ENCODE assay signal across 1 cellular context in the genomic region with DNA sequence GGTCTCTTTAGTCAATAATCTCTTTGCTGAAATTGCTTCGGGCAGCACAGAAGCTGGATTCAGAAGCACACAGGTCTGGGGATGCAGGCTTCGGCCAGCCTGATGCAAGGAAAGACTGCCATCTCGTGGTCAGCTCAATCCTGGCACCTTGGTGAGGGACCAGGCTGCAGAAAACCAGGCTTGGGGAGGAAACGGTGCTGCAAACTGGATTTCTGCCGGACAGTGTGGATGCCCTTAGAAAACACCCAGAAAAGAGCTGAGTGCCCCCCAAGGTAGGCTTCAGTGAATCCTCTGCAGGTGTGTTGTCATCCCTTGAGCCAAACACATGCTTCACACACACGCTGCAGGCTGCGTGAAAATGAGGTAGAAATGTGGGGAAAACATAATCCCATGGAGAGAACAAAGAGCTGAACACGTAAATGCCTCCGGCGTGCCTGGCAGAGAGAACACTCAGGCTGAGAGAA.
TF ChIP-seq lines count a peak whose summit lies in the region.

No MANE protein-coding gene starts in this region.

TF ChIP-seq in HepG2, 621 proteins besides CTCF, POLR2A, EP300 and RAD21 (continued from another document):
- TF ChIP-seq HBP1 (CRISPR knock-in tag; IDR thresholded peaks at IDR 0.05; ENCODE audit: low read depth) = no peak
- no peak for TF ChIP-seq ZNF761 (CRISPR knock-in tag; conservative IDR thresholded peaks at IDR 0.05)
- peak; percentile 17 for TF ChIP-seq TEAD3 (CRISPR knock-in tag; optimal IDR thresholded peaks at IDR 0.05; ENCODE audit: borderline replicate concordance)
- TF ChIP-seq KMT2A (CRISPR knock-in tag; IDR thresholded peaks at IDR 0.05) = no peak
- no peak for TF ChIP-seq ZNF224 (CRISPR knock-in tag; IDR thresholded peaks at IDR 0.05)
- TF ChIP-seq, protein P1, sequence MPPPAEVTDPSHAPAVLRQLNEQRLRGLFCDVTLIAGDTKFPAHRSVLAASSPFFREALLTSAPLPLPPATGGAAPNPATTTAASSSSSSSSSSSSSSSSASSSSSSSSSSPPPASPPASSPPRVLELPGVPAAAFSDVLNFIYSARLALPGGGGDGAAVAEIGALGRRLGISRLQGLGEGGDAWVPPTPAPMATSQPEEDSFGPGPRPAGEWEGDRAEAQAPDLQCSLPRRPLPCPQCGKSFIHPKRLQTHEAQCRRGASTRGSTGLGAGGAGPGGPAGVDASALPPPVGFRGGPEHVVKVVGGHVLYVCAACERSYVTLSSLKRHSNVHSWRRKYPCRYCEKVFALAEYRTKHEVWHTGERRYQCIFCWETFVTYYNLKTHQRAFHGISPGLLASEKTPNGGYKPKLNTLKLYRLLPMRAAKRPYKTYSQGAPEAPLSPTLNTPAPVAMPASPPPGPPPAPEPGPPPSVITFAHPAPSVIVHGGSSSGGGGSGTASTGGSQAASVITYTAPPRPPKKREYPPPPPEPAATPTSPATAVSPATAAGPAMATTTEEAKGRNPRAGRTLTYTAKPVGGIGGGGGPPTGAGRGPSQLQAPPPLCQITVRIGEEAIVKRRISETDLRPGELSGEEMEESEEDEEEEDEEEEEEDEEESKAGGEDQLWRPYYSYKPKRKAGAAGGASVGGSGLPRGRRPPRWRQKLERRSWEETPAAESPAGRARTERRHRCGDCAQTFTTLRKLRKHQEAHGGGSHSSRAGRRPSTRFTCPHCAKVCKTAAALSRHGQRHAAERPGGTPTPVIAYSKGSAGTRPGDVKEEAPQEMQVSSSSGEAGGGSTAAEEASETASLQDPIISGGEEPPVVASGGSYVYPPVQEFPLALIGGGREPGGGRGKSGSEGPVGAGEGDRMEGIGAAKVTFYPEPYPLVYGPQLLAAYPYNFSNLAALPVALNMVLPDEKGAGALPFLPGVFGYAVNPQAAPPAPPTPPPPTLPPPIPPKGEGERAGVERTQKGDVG (CRISPR knock-in tag; IDR thresholded peaks at IDR 0.05; ENCODE audit: borderline replicate concordance) = no peak
- no peak for TF ChIP-seq ZNF17 (CRISPR knock-in tag; IDR thresholded peaks at IDR 0.05)
- no peak for TF ChIP-seq SAP130 (CRISPR knock-in tag; IDR thresholded peaks at IDR 0.05; ENCODE audit: low read depth)
- TF ChIP-seq ZNF776 (CRISPR knock-in tag; IDR thresholded peaks at IDR 0.05) = no peak
- TF ChIP-seq RBAK (CRISPR knock-in tag; IDR thresholded peaks at IDR 0.05) = no peak
- no peak for TF ChIP-seq HDAC1 (CRISPR knock-in tag; IDR thresholded peaks at IDR 0.05)
- TF ChIP-seq IKZF1 (IDR thresholded peaks at IDR 0.05) = no peak
